32 cellular contexts compared by ENCODE assay signal in the genomic region with DNA sequence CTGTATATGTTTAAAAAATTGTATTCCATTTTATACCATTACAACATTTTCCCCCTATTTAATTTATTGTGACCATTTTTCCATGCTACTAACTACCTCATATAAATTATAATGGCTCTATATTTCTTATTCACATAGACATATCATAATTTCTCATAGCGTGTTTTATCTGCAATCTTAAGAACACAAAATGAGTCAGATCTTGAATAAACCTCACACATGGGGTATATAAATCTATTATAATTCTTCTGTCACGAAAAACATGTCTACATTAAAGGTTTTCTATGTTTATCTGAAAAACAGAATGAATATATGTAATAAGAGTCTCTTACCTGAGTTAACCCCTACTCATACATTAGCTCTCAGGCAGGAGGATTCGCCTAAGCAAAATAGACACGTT.
"Had no signal": no experiment of that assay in that cellular context is flagged by ENCODE, and none has a peak within 500 bp of the region (broad histone marks: within the 10 kb centered on the region; RNA-seq: fewer than 3 reads in every experiment).

No MANE protein-coding gene starts in this region.

- H3K36me3 ChIP-seq: ascending aorta had no signal

- H3K27me3 Mint-ChIP-seq: activated naive CD4-positive, alpha-beta T cell treated with anti-CD3 and anti-CD28 coated beads, Interleukin-2, amount 10 ng/mL, durations not matched to agents 7 days and 5 days; brain had no signal

- DNase-seq: activated B cell treated with CpG ODN at 0.5 μM for 24 hours; activated CD4-positive, alpha-beta memory T cell treated with anti-CD3 and anti-CD28 coated beads for 36 hours; activated CD4-positive, alpha-beta T cell treated with anti-CD3 and anti-CD28 coated beads for 4 hours; activated CD4-positive, alpha-beta T cell treated with anti-CD3 and anti-CD28 coated beads, Interleukin-2, amount 10 ng/mL, durations not matched to agents 24 days and 14 days; activated CD4-positive, alpha-beta T cell treated with anti-CD3 and anti-CD28 coated beads, Interleukin-2, amount 50 U/mL, for 1 hour; activated CD4-positive, alpha-beta T cell treated with anti-CD3 and anti-CD28 coated beads, Interleukin-2, amount 50 U/mL, for 4 hours; activated CD4-positive, CD25-positive, alpha-beta regulatory T cell treated with anti-CD3 and anti-CD28 coated beads, Interleukin-2, amount 50 U/mL, for 72 hours; activated CD8-positive, alpha-beta memory T cell treated with anti-CD3 and anti-CD28 coated beads, Interleukin-2, amount 50 U/mL, for 4 hours; activated CD8-positive, alpha-beta T cell treated with anti-CD3 and anti-CD28 coated beads for 36 hours; activated effector memory CD4-positive, alpha-beta T cell treated with Interleukin-2 at 50 U/mL for 16 hours; activated gamma-delta T cell; activated naive CD4-positive, alpha-beta T cell treated with anti-CD3 and anti-CD28 coated beads, Interleukin-2, amount 10 ng/mL, durations not matched to agents 7 days and 5 days; activated naive CD4-positive, alpha-beta T cell treated with Interleukin-2 at 50 U/mL for 16 hours; activated naive CD8-positive, alpha-beta T cell treated with anti-CD3 and anti-CD28 coated beads, Interleukin-2, amount 10 ng/mL, durations not matched to agents 7 days and 5 days; activated naive CD8-positive, alpha-beta T cell treated with anti-CD3 and anti-CD28 coated beads, Interleukin-2, amount 50 U/mL, for 24 hours; activated T-cell treated with anti-CD3 and anti-CD28 coated beads for 4 hours; activated T-cell treated with anti-CD3 and anti-CD28 coated beads, Interleukin-2, amount 50 U/mL, for 1 hour; activated T-cell treated with anti-CD3 and anti-CD28 coated beads, Interleukin-2, amount 50 U/mL, for 48 hours; amygdala; anterior cingulate cortex; central memory CD4-positive, alpha-beta T cell; T-helper 1 cell; T-helper 2 cell; T-helper 9 cell had no signal

- H3K27me3 ChIP-seq: ascending aorta had no signal

- H3K4me3 ChIP-seq: ascending aorta had no signal

- ATAC-seq: activated CD8-positive, alpha-beta T cell treated with anti-CD3 and anti-CD28 coated beads for 36 hours; activated naive CD8-positive, alpha-beta T cell treated with anti-CD3 and anti-CD28 coated beads, Interleukin-2, amount 50 U/mL, for 24 hours had no signal

- H3K4me1 Mint-ChIP-seq: activated CD4-positive, alpha-beta T cell treated with anti-CD3 and anti-CD28 coated beads, Interleukin-2, amount 10 ng/mL, durations not matched to agents 24 days and 14 days; activated naive CD4-positive, alpha-beta T cell treated with anti-CD3 and anti-CD28 coated beads, Interleukin-2, amount 10 ng/mL, durations not matched to agents 7 days and 5 days; activated naive CD8-positive, alpha-beta T cell treated with anti-CD3 and anti-CD28 coated beads, Interleukin-2, amount 10 ng/mL, durations not matched to agents 7 days and 5 days; brain had no signal

- H3K4me3 Mint-ChIP-seq: activated B cell treated with CpG ODN at 0.5 μM for 24 hours; activated CD4-positive, alpha-beta memory T cell treated with anti-CD3 and anti-CD28 coated beads for 36 hours; activated CD4-positive, alpha-beta T cell treated with anti-CD3 and anti-CD28 coated beads, Interleukin-2, amount 10 ng/mL, durations not matched to agents 24 days and 14 days; activated CD8-positive, alpha-beta T cell treated with anti-CD3 and anti-CD28 coated beads for 36 hours; activated naive CD4-positive, alpha-beta T cell treated with anti-CD3 and anti-CD28 coated beads, Interleukin-2, amount 10 ng/mL, durations not matched to agents 7 days and 5 days; activated naive CD4-positive, alpha-beta T cell treated with anti-CD3 and anti-CD28 coated beads, Interleukin-2, amount 50 U/mL, for 24 hours; activated naive CD8-positive, alpha-beta T cell; activated naive CD8-positive, alpha-beta T cell treated with anti-CD3 and anti-CD28 coated beads, Interleukin-2, amount 10 ng/mL, durations not matched to agents 7 days and 5 days; activated naive CD8-positive, alpha-beta T cell treated with anti-CD3 and anti-CD28 coated beads, Interleukin-2, amount 50 U/mL, for 24 hours; brain; T-helper 1 cell treated with Interleukin-12 subunit alpha and Interleukin-12 subunit beta and Interleukin-4 antibody, amounts not matched to agents 30 μg/mL and 1 μg/mL, for 36 hours; T-helper 2 cell treated with Interferon-gamma antibody and Interleukin-4, amounts not matched to agents 5 μg/mL and 100 μg/mL, for 36 hours had no signal

- H3K9me3 ChIP-seq: ascending aorta had no signal

- H3K9me3 Mint-ChIP-seq: activated CD4-positive, alpha-beta T cell treated with anti-CD3 and anti-CD28 coated beads, Interleukin-2, amount 10 ng/mL, durations not matched to agents 24 days and 14 days; activated CD8-positive, alpha-beta T cell treated with anti-CD3 and anti-CD28 coated beads for 36 hours; activated naive CD4-positive, alpha-beta T cell treated with anti-CD3 and anti-CD28 coated beads, Interleukin-2, amount 10 ng/mL, durations not matched to agents 7 days and 5 days; activated naive CD4-positive, alpha-beta T cell treated with anti-CD3 and anti-CD28 coated beads, Interleukin-2, amount 50 U/mL, for 24 hours; activated naive CD8-positive, alpha-beta T cell treated with anti-CD3 and anti-CD28 coated beads, Interleukin-2, amount 10 ng/mL, durations not matched to agents 7 days and 5 days; activated naive CD8-positive, alpha-beta T cell treated with anti-CD3 and anti-CD28 coated beads, Interleukin-2, amount 50 U/mL, for 24 hours; activated T-helper 2 cell treated with anti-CD3 and anti-CD28 coated beads, Interferon-gamma antibody, Interleukin-2, Interleukin-4, amounts not matched to agents 10 μg/mL and 5 μg/mL and 100 μg/mL, durations not matched to agents 14 hours and 24 hours and 36 hours; brain; T-helper 1 cell treated with Interleukin-12 subunit alpha and Interleukin-12 subunit beta and Interleukin-4 antibody, amounts not matched to agents 30 μg/mL and 1 μg/mL, for 36 hours; T-helper 2 cell treated with Interferon-gamma antibody and Interleukin-4, amounts not matched to agents 5 μg/mL and 100 μg/mL, for 36 hours had no signal

- H3K36me3 Mint-ChIP-seq: activated CD4-positive, alpha-beta memory T cell treated with anti-CD3 and anti-CD28 coated beads for 36 hours; activated naive CD4-positive, alpha-beta T cell treated with anti-CD3 and anti-CD28 coated beads, Interleukin-2, amount 10 ng/mL, durations not matched to agents 7 days and 5 days; activated naive CD4-positive, alpha-beta T cell treated with anti-CD3 and anti-CD28 coated beads, Interleukin-2, amount 50 U/mL, for 24 hours; activated naive CD8-positive, alpha-beta T cell; activated naive CD8-positive, alpha-beta T cell treated with anti-CD3 and anti-CD28 coated beads, Interleukin-2, amount 10 ng/mL, durations not matched to agents 7 days and 5 days; brain had no signal

- H3K4me1 ChIP-seq: ascending aorta had no signal

- H3K27ac ChIP-seq: ascending aorta, VCaP had no signal

- H3K27ac Mint-ChIP-seq: activated B cell treated with CpG ODN at 0.5 μM for 24 hours; activated CD4-positive, alpha-beta memory T cell treated with anti-CD3 and anti-CD28 coated beads for 36 hours; activated CD4-positive, alpha-beta T cell treated with anti-CD3 and anti-CD28 coated beads, Interleukin-2, amount 10 ng/mL, durations not matched to agents 24 days and 14 days; activated CD8-positive, alpha-beta T cell treated with anti-CD3 and anti-CD28 coated beads for 36 hours; activated naive CD4-positive, alpha-beta T cell treated with anti-CD3 and anti-CD28 coated beads, Interleukin-2, amount 10 ng/mL, durations not matched to agents 7 days and 5 days; activated naive CD4-positive, alpha-beta T cell treated with anti-CD3 and anti-CD28 coated beads, Interleukin-2, amount 50 U/mL, for 24 hours; activated naive CD8-positive, alpha-beta T cell; activated naive CD8-positive, alpha-beta T cell treated with anti-CD3 and anti-CD28 coated beads, Interleukin-2, amount 10 ng/mL, durations not matched to agents 7 days and 5 days; activated naive CD8-positive, alpha-beta T cell treated with anti-CD3 and anti-CD28 coated beads, Interleukin-2, amount 50 U/mL, for 24 hours; activated T-helper 2 cell treated with anti-CD3 and anti-CD28 coated beads, Interferon-gamma antibody, Interleukin-2, Interleukin-4, amounts not matched to agents 10 μg/mL and 5 μg/mL and 100 μg/mL, durations not matched to agents 14 hours and 24 hours and 36 hours; brain; T-helper 1 cell treated with Interleukin-12 subunit alpha and Interleukin-12 subunit beta and Interleukin-4 antibody, amounts not matched to agents 30 μg/mL and 1 μg/mL, for 36 hours; T-helper 2 cell treated with Interferon-gamma antibody and Interleukin-4, amounts not matched to agents 5 μg/mL and 100 μg/mL, for 36 hours had no signal
